1 cellular context compared by ENCODE assay signal in genomic region chr1:202145325-202146140, GRCh38.
TF ChIP-seq lines count a peak whose summit lies in the region.

No MANE protein-coding gene starts in this region.

TF ChIP-seq in GM23338, 12 proteins besides CTCF, POLR2A, EP300 and RAD21 (continued from another document):
- TF ChIP-seq ZNF462 (CRISPR knock-in tag; IDR thresholded peaks at IDR 0.05) (no peak), POLR2AphosphoS5 (IDR thresholded peaks at IDR 0.05; ENCODE audit: low read depth) (no peak), ETS1 (IDR thresholded peaks at IDR 0.05) (no peak), ZNF114 (CRISPR knock-in tag; IDR thresholded peaks at IDR 0.05) (no peak), EZH2phosphoT487 (IDR thresholded peaks at IDR 0.05; ENCODE audit: unreplicated experiment) (no peak)
